23 cellular contexts compared by ENCODE assay signal in genomic region chr2:25218134-25218533, GRCh38. TPM values are rescaled to one million over a fixed set of nuclear protein-coding genes. Genes with fewer than 3 reads are reported as not detected.
DNase-seq lines count a peak whose midpoint lies in the region; ATAC-seq and TF ChIP-seq lines count a peak whose summit lies in the region.
"Had no signal": no experiment of that assay in that cellular context is flagged by ENCODE, and none has a peak within 500 bp of the region (broad histone marks: within the 10 kb centered on the region; RNA-seq: fewer than 3 reads in every experiment).

No MANE protein-coding gene starts in this region.

- H3K4me1 Mint-ChIP-seq in activated T-cell treated with anti-CD3 and anti-CD28 coated beads, Interleukin-2, amount 50 U/mL, for 72 hours (ENCODE audit: low read depth), result peaks cover under 1% of the 10 kb centered on the region
- peaks cover 10% of the 10 kb centered on the region for H3K4me1 Mint-ChIP-seq in activated B cell treated with CpG ODN at 0.5 μM for 24 hours
- peaks cover 1% of the 10 kb centered on the region for H3K4me1 Mint-ChIP-seq in nephron
- H3K4me1 Mint-ChIP-seq in activated CD4-positive, alpha-beta T cell treated with anti-CD3 and anti-CD28 coated beads, Interleukin-2, amount 10 ng/mL, durations not matched to agents 7 days and 5 days, result peaks cover 15% of the 10 kb centered on the region

- no peaks in the 10 kb centered on the region for H3K36me3 Mint-ChIP-seq in activated T-cell treated with anti-CD3 and anti-CD28 coated beads, Interleukin-2, amount 50 U/mL, for 72 hours (ENCODE audit: insufficient read depth in 2 of 2)
- H3K36me3 Mint-ChIP-seq in activated B cell treated with CpG ODN at 0.5 μM for 24 hours (ENCODE audit: low read depth), result no peaks in the 10 kb centered on the region
- H3K36me3 Mint-ChIP-seq in nephron (ENCODE audit: low read depth), result no peaks in the 10 kb centered on the region
- H3K36me3 Mint-ChIP-seq in activated CD4-positive, alpha-beta T cell treated with anti-CD3 and anti-CD28 coated beads, Interleukin-2, amount 10 ng/mL, durations not matched to agents 7 days and 5 days (ENCODE audit: low read depth), result no peaks in the 10 kb centered on the region
- H3K36me3 Mint-ChIP-seq: CD14-positive monocyte had no signal

- intact Hi-C loops in activated B cell treated with CpG ODN at 0.5 μM for 24 hours (cut with micrococcal nuclease), result no loop called here

- no peaks in the 10 kb centered on the region for H3K9me3 Mint-ChIP-seq in activated T-cell treated with anti-CD3 and anti-CD28 coated beads, Interleukin-2, amount 50 U/mL, for 72 hours
- H3K9me3 Mint-ChIP-seq in activated B cell treated with CpG ODN at 0.5 μM for 24 hours (no peaks in the 10 kb centered on the region), nephron (no peaks in the 10 kb centered on the region)
- no peaks in the 10 kb centered on the region for H3K9me3 Mint-ChIP-seq in activated CD4-positive, alpha-beta T cell treated with anti-CD3 and anti-CD28 coated beads, Interleukin-2, amount 10 ng/mL, durations not matched to agents 7 days and 5 days
- H3K9me3 Mint-ChIP-seq: CD14-positive monocyte had no signal

- H3K27ac Mint-ChIP-seq in activated T-cell treated with anti-CD3 and anti-CD28 coated beads, Interleukin-2, amount 50 U/mL, for 72 hours, result peak overlapping the region; percentile 33
- H3K27ac Mint-ChIP-seq in activated B cell treated with CpG ODN at 0.5 μM for 24 hours (peak overlapping the region; percentile 4), nephron (no peak overlapping the region)
- no peak overlapping the region for H3K27ac Mint-ChIP-seq in activated CD4-positive, alpha-beta T cell treated with anti-CD3 and anti-CD28 coated beads, Interleukin-2, amount 10 ng/mL, durations not matched to agents 7 days and 5 days
- H3K27ac Mint-ChIP-seq: B cell, CD14-positive monocyte had no signal

- H3K4me3 Mint-ChIP-seq in activated T-cell treated with anti-CD3 and anti-CD28 coated beads, Interleukin-2, amount 50 U/mL, for 72 hours, result peak overlapping the region; percentile 43 to 56
- H3K4me3 Mint-ChIP-seq in activated B cell treated with CpG ODN at 0.5 μM for 24 hours (no peak overlapping the region), nephron (peak overlapping the region; percentile 21 to 38 (median 32))
- no peak overlapping the region for H3K4me3 Mint-ChIP-seq in activated CD4-positive, alpha-beta T cell treated with anti-CD3 and anti-CD28 coated beads, Interleukin-2, amount 10 ng/mL, durations not matched to agents 7 days and 5 days
- H3K4me3 Mint-ChIP-seq: B cell, CD14-positive monocyte had no signal

- DNase-seq in activated T-cell treated with anti-CD3 and anti-CD28 coated beads, Interleukin-2, amount 50 U/mL, for 72 hours, result no peak
- DNase-seq in activated T-cell treated with anti-CD3 and anti-CD28 coated beads for 4 hours, result no peak
- DNase-seq in KBM-7, result peak; percentile 34
- DNase-seq in activated B cell treated with CpG ODN at 0.5 μM for 24 hours, result no peak
- no peak for DNase-seq in DMS53 (lab: John Stamatoyannopoulos, UW)
- DNase-seq in DMS153 treated with DMSO at 0.1 percent for 48 hours (lab: John Stamatoyannopoulos, UW; ENCODE audit: unreplicated experiment), result no peak
- no peak for DNase-seq in activated CD4-positive, alpha-beta T cell treated with anti-CD3 and anti-CD28 coated beads, Interleukin-2, amount 10 ng/mL, durations not matched to agents 7 days and 5 days
- DNase-seq: COR-L47, DND-41, H7, MM.1S, NCI-H1105 treated with DMSO at 0.1 percent for 48 hours, NCI-H2029 treated with DMSO at 0.1 percent for 48 hours, NCI-H226, NCI-H524, NCI-H82, SJCRH30 had no signal

- TF ChIP-seq CTCF in activated B cell treated with CpG ODN at 0.5 μM for 24 hours (IDR thresholded peaks at IDR 0.05) (no peak), nephron (IDR thresholded peaks at IDR 0.05; ENCODE audit: unreplicated experiment in 3 of 3) (no peak)

- in situ Hi-C loops in KBM-7 (cut with MboI; ENCODE audit: low pct_unique_long_range_greater_than_20kb, low sequenced_read_pairs), result no loop called here

- no peak for ATAC-seq in activated T-cell treated with anti-CD3 and anti-CD28 coated beads, Interleukin-2, amount 50 U/mL, for 72 hours (replicated peaks in 1 of 2)
- no peak for ATAC-seq in activated B cell treated with CpG ODN at 0.5 μM for 24 hours (ENCODE audit: low read depth)
- ATAC-seq: A549, GM12878, Panc1 had no signal

- H3K27me3 Mint-ChIP-seq in activated T-cell treated with anti-CD3 and anti-CD28 coated beads, Interleukin-2, amount 50 U/mL, for 72 hours (ENCODE audit: low read depth), result no peaks in the 10 kb centered on the region
- H3K27me3 Mint-ChIP-seq in activated B cell treated with CpG ODN at 0.5 μM for 24 hours (no peaks in the 10 kb centered on the region), nephron (ENCODE audit: low read depth) (peaks cover 6% of the 10 kb centered on the region)
- no peaks in the 10 kb centered on the region for H3K27me3 Mint-ChIP-seq in activated CD4-positive, alpha-beta T cell treated with anti-CD3 and anti-CD28 coated beads, Interleukin-2, amount 10 ng/mL, durations not matched to agents 7 days and 5 days
- H3K27me3 Mint-ChIP-seq: B cell had no signal

- CTCF ChIA-PET in activated B cell treated with CpG ODN at 0.5 μM for 24 hours (lab: Charles Lee), result interaction anchor here (1.3 kb wide), 1 partner anchor 11 kb away, joined by 3 read pairs; no protein-coding TSS in a partner anchor
- CTCF ChIA-PET in activated CD4-positive, alpha-beta T cell treated with anti-CD3 and anti-CD28 coated beads, Interleukin-2, amount 10 ng/mL, durations not matched to agents 7 days and 5 days (lab: Charles Lee), result interaction anchor here (0.7 kb wide), 2 partner anchors 87 to 262 kb away, joined by 3 read pairs; no protein-coding TSS in a partner anchor

- POLR2A ChIA-PET in activated B cell treated with CpG ODN at 0.5 μM for 24 hours (lab: Charles Lee), result interaction anchor here (0.6 kb wide), 1 partner anchor 61 kb away, joined by 6 read pairs; no protein-coding TSS in a partner anchor
- POLR2A ChIA-PET in activated CD4-positive, alpha-beta T cell treated with anti-CD3 and anti-CD28 coated beads, Interleukin-2, amount 10 ng/mL, durations not matched to agents 7 days and 5 days (lab: Charles Lee), result no interaction called here

RNA-seq across cellular contexts. Expression of gene POMC, which starts 49.8 kb away (rescaled TPM):
- total RNA-seq in activated T-cell treated with anti-CD3 and anti-CD28 coated beads, Interleukin-2, amount 50 U/mL, for 72 hours, result 10 to 100 TPM in 1 of 2 donors, 1 to 10 TPM in 1; 8.0 to 12.5 TPM
- total RNA-seq in activated B cell treated with CpG ODN at 0.5 μM for 24 hours, result 3.2 and 4.4 TPM in 2 replicates
- total RNA-seq in activated CD4-positive, alpha-beta T cell treated with anti-CD3 and anti-CD28 coated beads, Interleukin-2, amount 10 ng/mL, durations not matched to agents 7 days and 5 days, result 1 to 10 TPM; 4.1 to 5.0 TPM
- total RNA-seq: SJCRH30 had no signal

Comparison
In these comparisons a context has a peak if more than half of its experiments do, and no peak if none do; other contexts are left out.
1. H3K27ac Mint-ChIP-seq: peak in activated T-cell treated with anti-CD3 and anti-CD28 coated beads, Interleukin-2, amount 50 U/mL, for 72 hours (single experiment) and activated B cell treated with CpG ODN at 0.5 μM for 24 hours (single experiment); none in nephron (0 of 3) and activated CD4-positive, alpha-beta T cell treated with anti-CD3 and anti-CD28 coated beads, Interleukin-2, amount 10 ng/mL, durations not matched to agents 7 days and 5 days (single experiment).
2. H3K4me3 Mint-ChIP-seq: peak in activated T-cell treated with anti-CD3 and anti-CD28 coated beads, Interleukin-2, amount 50 U/mL, for 72 hours (2 of 2) and nephron (3 of 3); none in activated B cell treated with CpG ODN at 0.5 μM for 24 hours (single experiment) and activated CD4-positive, alpha-beta T cell treated with anti-CD3 and anti-CD28 coated beads, Interleukin-2, amount 10 ng/mL, durations not matched to agents 7 days and 5 days (single experiment).